1 cellular context compared by ENCODE assay signal in the genomic region with DNA sequence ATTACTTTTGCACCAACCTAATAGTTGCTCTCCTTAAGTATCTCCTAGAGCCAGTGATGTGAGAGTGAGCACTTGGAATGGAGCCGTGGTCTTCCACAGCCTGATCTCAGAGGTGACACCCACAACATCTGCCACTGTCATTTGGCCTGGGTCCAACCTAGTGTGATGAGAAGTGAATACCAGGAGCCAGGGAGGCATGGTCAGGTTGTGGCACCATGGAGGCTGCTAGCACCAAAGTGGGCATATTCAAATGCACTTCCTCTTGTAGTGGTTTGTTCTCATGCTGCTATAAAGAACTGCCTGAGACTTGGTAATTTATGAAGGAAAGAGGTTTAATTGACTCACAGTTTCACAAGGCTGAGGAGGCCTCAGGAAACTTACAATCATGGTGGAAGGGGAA.
TF ChIP-seq lines count a peak whose summit lies in the region.

No MANE protein-coding gene starts in this region.

TF ChIP-seq in HepG2, 621 proteins besides CTCF, POLR2A, EP300 and RAD21 (continued from another document):
- TF ChIP-seq ZNF616 (CRISPR knock-in tag; IDR thresholded peaks at IDR 0.05; ENCODE audit: low read depth) (no peak), AGO1 (IDR thresholded peaks at IDR 0.05; ENCODE audit: low read depth, low read length, poor library complexity, severe bottlenecking) (no peak), ZNF761 (CRISPR knock-in tag; conservative IDR thresholded peaks at IDR 0.05) (no peak), SOX6 (IDR thresholded peaks at IDR 0.05) (no peak), SOX6 (CRISPR knock-in tag; IDR thresholded peaks at IDR 0.05) (no peak), ZNF235 (CRISPR knock-in tag; IDR thresholded peaks at IDR 0.05; ENCODE audit: borderline replicate concordance) (no peak), GATAD1 (CRISPR knock-in tag; IDR thresholded peaks at IDR 0.05) (no peak), XRCC5 (optimal IDR thresholded peaks at IDR 0.05; ENCODE audit: low read length) (no peak), ELF3 (CRISPR knock-in tag; IDR thresholded peaks at IDR 0.05) (no peak), BHLHE40 (IDR thresholded peaks at IDR 0.05; ENCODE audit: low read length) (no peak), NFE2L2 (IDR thresholded peaks at IDR 0.05; ENCODE audit: low read length) (no peak)
- TF ChIP-seq, protein P1, sequence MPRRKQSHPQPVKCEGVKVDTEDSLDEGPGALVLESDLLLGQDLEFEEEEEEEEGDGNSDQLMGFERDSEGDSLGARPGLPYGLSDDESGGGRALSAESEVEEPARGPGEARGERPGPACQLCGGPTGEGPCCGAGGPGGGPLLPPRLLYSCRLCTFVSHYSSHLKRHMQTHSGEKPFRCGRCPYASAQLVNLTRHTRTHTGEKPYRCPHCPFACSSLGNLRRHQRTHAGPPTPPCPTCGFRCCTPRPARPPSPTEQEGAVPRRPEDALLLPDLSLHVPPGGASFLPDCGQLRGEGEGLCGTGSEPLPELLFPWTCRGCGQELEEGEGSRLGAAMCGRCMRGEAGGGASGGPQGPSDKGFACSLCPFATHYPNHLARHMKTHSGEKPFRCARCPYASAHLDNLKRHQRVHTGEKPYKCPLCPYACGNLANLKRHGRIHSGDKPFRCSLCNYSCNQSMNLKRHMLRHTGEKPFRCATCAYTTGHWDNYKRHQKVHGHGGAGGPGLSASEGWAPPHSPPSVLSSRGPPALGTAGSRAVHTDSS (CRISPR knock-in tag; conservative IDR thresholded peaks at IDR 0.05): no peak
